ENCODE assay signal across 2 cellular contexts in the genomic region with DNA sequence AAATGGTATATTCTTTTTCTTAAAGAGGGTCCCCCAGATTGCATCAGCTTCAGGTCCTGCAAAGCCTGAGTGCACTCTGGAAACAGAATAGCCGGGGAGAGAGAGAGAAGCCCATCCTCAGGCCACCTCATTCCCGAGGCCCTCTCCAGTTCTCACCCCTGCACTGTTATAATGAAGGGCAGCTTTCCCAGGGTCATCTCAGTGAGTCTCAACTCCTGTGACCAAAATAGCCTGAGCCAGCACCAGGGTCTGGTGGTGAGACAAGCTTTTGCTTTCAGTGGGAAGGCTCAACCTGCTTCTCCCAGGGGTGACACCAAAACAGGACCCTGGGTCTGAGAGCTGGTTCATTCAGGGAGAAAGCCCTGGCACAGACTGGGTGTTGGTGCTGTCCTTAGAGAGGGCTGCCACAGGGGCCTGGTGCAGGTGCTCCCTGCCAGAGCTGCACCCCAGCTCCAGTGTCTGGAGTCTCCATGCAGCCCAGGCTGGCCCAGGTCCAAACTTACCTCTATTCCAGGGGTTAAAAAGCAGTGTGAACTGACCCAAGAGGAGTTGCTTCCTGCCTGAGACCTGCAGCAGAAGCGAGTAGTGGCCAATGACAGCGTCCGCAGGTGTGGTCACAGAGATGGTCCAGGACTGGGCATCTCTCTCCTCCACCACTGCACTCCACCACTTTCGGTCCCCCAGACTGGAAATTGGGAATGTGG.
TF ChIP-seq lines count a peak whose summit lies in the region.

No MANE protein-coding gene starts in this region.

TF ChIP-seq in IMR-90, 13 proteins besides CTCF, POLR2A, EP300 and RAD21:
- no peak for TF ChIP-seq CEBPB (IDR thresholded peaks at IDR 0.05; ENCODE audit: low read depth, low read length)
- TF ChIP-seq USF2 (IDR thresholded peaks at IDR 0.05; ENCODE audit: low read depth, low read length), result no peak
- TF ChIP-seq ELK1 (IDR thresholded peaks at IDR 0.05; ENCODE audit: borderline replicate concordance, low read depth, low read length), result no peak
- no peak for TF ChIP-seq MAFK (IDR thresholded peaks at IDR 0.05; ENCODE audit: low read depth, low read length)
- no peak for TF ChIP-seq MAZ (IDR thresholded peaks at IDR 0.05; ENCODE audit: borderline replicate concordance, low read depth, low read length)
- no peak for TF ChIP-seq RFX5 (IDR thresholded peaks at IDR 0.05; ENCODE audit: low read depth, low read length)
- TF ChIP-seq NFE2L2 (IDR thresholded peaks at IDR 0.05; ENCODE audit: low read depth, low read length), result no peak

TF ChIP-seq in H1, 55 proteins besides CTCF, POLR2A, EP300 and RAD21:
- no peak for TF ChIP-seq RBBP5 (IDR thresholded peaks at IDR 0.05; ENCODE audit: borderline replicate concordance, low read depth, low read length)
- no peak for TF ChIP-seq NANOG (IDR thresholded peaks at IDR 0.05; ENCODE audit: insufficient read depth, low read depth, low read length, poor library complexity, severe bottlenecking)
- no peak for TF ChIP-seq CBX8 (IDR thresholded peaks at IDR 0.05; ENCODE audit: borderline replicate concordance, low read depth, low read length)
- no peak for TF ChIP-seq KDM1A (IDR thresholded peaks at IDR 0.05; ENCODE audit: borderline replicate concordance, low read length)
- TF ChIP-seq, protein P1, sequence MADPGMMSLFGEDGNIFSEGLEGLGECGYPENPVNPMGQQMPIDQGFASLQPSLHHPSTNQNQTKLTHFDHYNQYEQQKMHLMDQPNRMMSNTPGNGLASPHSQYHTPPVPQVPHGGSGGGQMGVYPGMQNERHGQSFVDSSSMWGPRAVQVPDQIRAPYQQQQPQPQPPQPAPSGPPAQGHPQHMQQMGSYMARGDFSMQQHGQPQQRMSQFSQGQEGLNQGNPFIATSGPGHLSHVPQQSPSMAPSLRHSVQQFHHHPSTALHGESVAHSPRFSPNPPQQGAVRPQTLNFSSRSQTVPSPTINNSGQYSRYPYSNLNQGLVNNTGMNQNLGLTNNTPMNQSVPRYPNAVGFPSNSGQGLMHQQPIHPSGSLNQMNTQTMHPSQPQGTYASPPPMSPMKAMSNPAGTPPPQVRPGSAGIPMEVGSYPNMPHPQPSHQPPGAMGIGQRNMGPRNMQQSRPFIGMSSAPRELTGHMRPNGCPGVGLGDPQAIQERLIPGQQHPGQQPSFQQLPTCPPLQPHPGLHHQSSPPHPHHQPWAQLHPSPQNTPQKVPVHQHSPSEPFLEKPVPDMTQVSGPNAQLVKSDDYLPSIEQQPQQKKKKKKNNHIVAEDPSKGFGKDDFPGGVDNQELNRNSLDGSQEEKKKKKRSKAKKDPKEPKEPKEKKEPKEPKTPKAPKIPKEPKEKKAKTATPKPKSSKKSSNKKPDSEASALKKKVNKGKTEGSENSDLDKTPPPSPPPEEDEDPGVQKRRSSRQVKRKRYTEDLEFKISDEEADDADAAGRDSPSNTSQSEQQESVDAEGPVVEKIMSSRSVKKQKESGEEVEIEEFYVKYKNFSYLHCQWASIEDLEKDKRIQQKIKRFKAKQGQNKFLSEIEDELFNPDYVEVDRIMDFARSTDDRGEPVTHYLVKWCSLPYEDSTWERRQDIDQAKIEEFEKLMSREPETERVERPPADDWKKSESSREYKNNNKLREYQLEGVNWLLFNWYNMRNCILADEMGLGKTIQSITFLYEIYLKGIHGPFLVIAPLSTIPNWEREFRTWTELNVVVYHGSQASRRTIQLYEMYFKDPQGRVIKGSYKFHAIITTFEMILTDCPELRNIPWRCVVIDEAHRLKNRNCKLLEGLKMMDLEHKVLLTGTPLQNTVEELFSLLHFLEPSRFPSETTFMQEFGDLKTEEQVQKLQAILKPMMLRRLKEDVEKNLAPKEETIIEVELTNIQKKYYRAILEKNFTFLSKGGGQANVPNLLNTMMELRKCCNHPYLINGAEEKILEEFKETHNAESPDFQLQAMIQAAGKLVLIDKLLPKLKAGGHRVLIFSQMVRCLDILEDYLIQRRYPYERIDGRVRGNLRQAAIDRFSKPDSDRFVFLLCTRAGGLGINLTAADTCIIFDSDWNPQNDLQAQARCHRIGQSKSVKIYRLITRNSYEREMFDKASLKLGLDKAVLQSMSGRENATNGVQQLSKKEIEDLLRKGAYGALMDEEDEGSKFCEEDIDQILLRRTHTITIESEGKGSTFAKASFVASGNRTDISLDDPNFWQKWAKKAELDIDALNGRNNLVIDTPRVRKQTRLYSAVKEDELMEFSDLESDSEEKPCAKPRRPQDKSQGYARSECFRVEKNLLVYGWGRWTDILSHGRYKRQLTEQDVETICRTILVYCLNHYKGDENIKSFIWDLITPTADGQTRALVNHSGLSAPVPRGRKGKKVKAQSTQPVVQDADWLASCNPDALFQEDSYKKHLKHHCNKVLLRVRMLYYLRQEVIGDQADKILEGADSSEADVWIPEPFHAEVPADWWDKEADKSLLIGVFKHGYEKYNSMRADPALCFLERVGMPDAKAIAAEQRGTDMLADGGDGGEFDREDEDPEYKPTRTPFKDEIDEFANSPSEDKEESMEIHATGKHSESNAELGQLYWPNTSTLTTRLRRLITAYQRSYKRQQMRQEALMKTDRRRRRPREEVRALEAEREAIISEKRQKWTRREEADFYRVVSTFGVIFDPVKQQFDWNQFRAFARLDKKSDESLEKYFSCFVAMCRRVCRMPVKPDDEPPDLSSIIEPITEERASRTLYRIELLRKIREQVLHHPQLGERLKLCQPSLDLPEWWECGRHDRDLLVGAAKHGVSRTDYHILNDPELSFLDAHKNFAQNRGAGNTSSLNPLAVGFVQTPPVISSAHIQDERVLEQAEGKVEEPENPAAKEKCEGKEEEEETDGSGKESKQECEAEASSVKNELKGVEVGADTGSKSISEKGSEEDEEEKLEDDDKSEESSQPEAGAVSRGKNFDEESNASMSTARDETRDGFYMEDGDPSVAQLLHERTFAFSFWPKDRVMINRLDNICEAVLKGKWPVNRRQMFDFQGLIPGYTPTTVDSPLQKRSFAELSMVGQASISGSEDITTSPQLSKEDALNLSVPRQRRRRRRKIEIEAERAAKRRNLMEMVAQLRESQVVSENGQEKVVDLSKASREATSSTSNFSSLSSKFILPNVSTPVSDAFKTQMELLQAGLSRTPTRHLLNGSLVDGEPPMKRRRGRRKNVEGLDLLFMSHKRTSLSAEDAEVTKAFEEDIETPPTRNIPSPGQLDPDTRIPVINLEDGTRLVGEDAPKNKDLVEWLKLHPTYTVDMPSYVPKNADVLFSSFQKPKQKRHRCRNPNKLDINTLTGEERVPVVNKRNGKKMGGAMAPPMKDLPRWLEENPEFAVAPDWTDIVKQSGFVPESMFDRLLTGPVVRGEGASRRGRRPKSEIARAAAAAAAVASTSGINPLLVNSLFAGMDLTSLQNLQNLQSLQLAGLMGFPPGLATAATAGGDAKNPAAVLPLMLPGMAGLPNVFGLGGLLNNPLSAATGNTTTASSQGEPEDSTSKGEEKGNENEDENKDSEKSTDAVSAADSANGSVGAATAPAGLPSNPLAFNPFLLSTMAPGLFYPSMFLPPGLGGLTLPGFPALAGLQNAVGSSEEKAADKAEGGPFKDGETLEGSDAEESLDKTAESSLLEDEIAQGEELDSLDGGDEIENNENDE (IDR thresholded peaks at IDR 0.05; ENCODE audit: insufficient replicate concordance, low read length), result no peak
